ENCODE assay signal across 1 cellular context in genomic region chr12:39442895-39443703, GRCh38.
A peak's percentile ranks its signal among the peaks of the same experiment; 100 is the strongest.
TF ChIP-seq lines count a peak whose summit lies in the region.

Gene KIF21A, minus strand, starts transcription at chr12:39443120. Its CDS starts 150 bp downstream, at chr12:39442970.

TF ChIP-seq in HepG2, 621 proteins besides CTCF, POLR2A, EP300 and RAD21 (continued from another document and continues in another):
- peak; percentile 40 for TF ChIP-seq HIC2 (CRISPR knock-in tag; IDR thresholded peaks at IDR 0.05; ENCODE audit: low read depth)
- TF ChIP-seq TARDBP (CRISPR knock-in tag; IDR thresholded peaks at IDR 0.05) = peak; percentile 91
- peak; percentile 12; the same call in 1 of the 2 replicates for TF ChIP-seq HES4 (CRISPR knock-in tag; IDR thresholded peaks at IDR 0.05; ENCODE audit: borderline replicate concordance)
- TF ChIP-seq RBAK (CRISPR knock-in tag; IDR thresholded peaks at IDR 0.05) = no peak; the same call in 1 of the 2 replicates
- 0 out of 2 replicates have a peak, but pooled peaks have one; percentile 23 for TF ChIP-seq ATF2 (CRISPR knock-in tag; IDR thresholded peaks at IDR 0.05)
- 0 out of 2 replicates have a peak, but pooled peaks have one; percentile 21 for TF ChIP-seq ZBTB2 (CRISPR knock-in tag; IDR thresholded peaks at IDR 0.05; ENCODE audit: low read depth)
- no peak for TF ChIP-seq LCORL (IDR thresholded peaks at IDR 0.05)
- peak; percentile 59; the same call in 1 of the 2 replicates for TF ChIP-seq LCORL (CRISPR knock-in tag; IDR thresholded peaks at IDR 0.05)
- TF ChIP-seq ESRRA (CRISPR knock-in tag; IDR thresholded peaks at IDR 0.05; ENCODE audit: low read depth) = no peak
- TF ChIP-seq RNF2 (conservative IDR thresholded peaks at IDR 0.05; ENCODE audit: low read depth) = no peak
- TF ChIP-seq DMAP1 (CRISPR knock-in tag; IDR thresholded peaks at IDR 0.05) = peak; percentile 98
- TF ChIP-seq PREB (CRISPR knock-in tag; IDR thresholded peaks at IDR 0.05) = no peak
- TF ChIP-seq ZNF350 (CRISPR knock-in tag; IDR thresholded peaks at IDR 0.05; ENCODE audit: borderline replicate concordance, low read depth) = peak; percentile 64; the same call in 1 of the 2 replicates
- TF ChIP-seq HMGXB4 (CRISPR knock-in tag; IDR thresholded peaks at IDR 0.05; ENCODE audit: borderline replicate concordance in 1 of 2, low read depth in 1 of 2) = peak; percentile 77 to 85; a peak in 3 of 4 replicates
- no peak for TF ChIP-seq PAWR (CRISPR knock-in tag; IDR thresholded peaks at IDR 0.05; ENCODE audit: borderline replicate concordance)
- TF ChIP-seq YY1 (IDR thresholded peaks at IDR 0.05; ENCODE audit: insufficient read depth, insufficient replicate concordance, low read depth, low read length) = peak; percentile 89
- TF ChIP-seq ATF7-NPFF (CRISPR knock-in tag; IDR thresholded peaks at IDR 0.05; ENCODE audit: low read depth) = peak; percentile 40; the same call in 1 of the 2 replicates
- TF ChIP-seq TEF (CRISPR knock-in tag; IDR thresholded peaks at IDR 0.05) = peak; percentile 46; the same call in 1 of the 2 replicates
- no peak for TF ChIP-seq HOXA7 (CRISPR knock-in tag; IDR thresholded peaks at IDR 0.05)
- peak; percentile 93; the same call in 1 of the 2 replicates for TF ChIP-seq ZNF746 (CRISPR knock-in tag; IDR thresholded peaks at IDR 0.05)
- TF ChIP-seq FOXJ3 (CRISPR knock-in tag; IDR thresholded peaks at IDR 0.05; ENCODE audit: borderline replicate concordance) = no peak
- TF ChIP-seq ZNF572 (CRISPR knock-in tag; IDR thresholded peaks at IDR 0.05) = no peak
- no peak for TF ChIP-seq ZNF513 (CRISPR knock-in tag; conservative IDR thresholded peaks at IDR 0.05)
- no peak for TF ChIP-seq CC2D1A (CRISPR knock-in tag; IDR thresholded peaks at IDR 0.05)
- TF ChIP-seq CREB1 (IDR thresholded peaks at IDR 0.05) = peak; percentile 9; the same call in 1 of the 2 replicates
- TF ChIP-seq CREB1 (CRISPR knock-in tag; IDR thresholded peaks at IDR 0.05) = no peak
- 0 out of 2 replicates have a peak, but pooled peaks have one; percentile 39 for TF ChIP-seq MTA3 (CRISPR knock-in tag; IDR thresholded peaks at IDR 0.05)
- TF ChIP-seq TAF1 (CRISPR knock-in tag; IDR thresholded peaks at IDR 0.05) = peak; percentile 80
- TF ChIP-seq RXRB (CRISPR knock-in tag; IDR thresholded peaks at IDR 0.05; ENCODE audit: borderline replicate concordance) = peak; percentile 55; the same call in 1 of the 2 replicates
- TF ChIP-seq ZBTB25 (CRISPR knock-in tag; IDR thresholded peaks at IDR 0.05) = no peak
- TF ChIP-seq CEBPZ (IDR thresholded peaks at IDR 0.05; ENCODE audit: low read length) = no peak
- peak; percentile 79 for TF ChIP-seq ZFY (CRISPR knock-in tag; IDR thresholded peaks at IDR 0.05)
- peak; percentile 81; the same call in 1 of the 2 replicates for TF ChIP-seq ZSCAN20 (CRISPR knock-in tag; IDR thresholded peaks at IDR 0.05; ENCODE audit: borderline replicate concordance)
- no peak for TF ChIP-seq PLRG1 (conservative IDR thresholded peaks at IDR 0.05)
- no peak for TF ChIP-seq SNAPC5 (CRISPR knock-in tag; IDR thresholded peaks at IDR 0.05; ENCODE audit: borderline replicate concordance)
- peak; percentile 95 for TF ChIP-seq YEATS4 (CRISPR knock-in tag; IDR thresholded peaks at IDR 0.05; ENCODE audit: borderline replicate concordance)
- TF ChIP-seq ZNF280B (CRISPR knock-in tag; IDR thresholded peaks at IDR 0.05; ENCODE audit: borderline replicate concordance) = no peak
- no peak for TF ChIP-seq FOXK1 (CRISPR knock-in tag; IDR thresholded peaks at IDR 0.05; ENCODE audit: borderline replicate concordance, low read depth)
- TF ChIP-seq HNRNPUL1 (IDR thresholded peaks at IDR 0.05; ENCODE audit: low read depth, low read length) = no peak
- TF ChIP-seq ZHX1 (CRISPR knock-in tag; IDR thresholded peaks at IDR 0.05; ENCODE audit: low read depth) = peak; percentile 40; the same call in 1 of the 2 replicates
- peak; percentile 84; the same call in 1 of the 2 replicates for TF ChIP-seq BORCS8-MEF2B (CRISPR knock-in tag; IDR thresholded peaks at IDR 0.05)
